Comparison of ENCODE assay signal across 9 cellular contexts in genomic region chr4:38177792-38178665, GRCh38.
DNase-seq lines count a peak whose midpoint lies in the region; ATAC-seq and TF ChIP-seq lines count a peak whose summit lies in the region.
"Had no signal": no experiment of that assay in that cellular context is flagged by ENCODE, and none has a peak within 500 bp of the region (broad histone marks: within the 10 kb centered on the region; RNA-seq: fewer than 3 reads in every experiment).

No MANE protein-coding gene starts in this region.

- intact Hi-C loops in ovary (cut with DNase I) = loop anchor here (2.0 to 10.0 kb wide), 8 partner anchors 111 to 557 kb away; no protein-coding TSS in a partner anchor

- H3K9me3 Mint-ChIP-seq in central memory CD8-positive, alpha-beta T cell = no peaks in the 10 kb centered on the region

- 46 to 54% (median 47%) methylated on average over 9 of the region's 9 CpGs for WGBS in ovary, 3 donors

- H3K4me3 ChIP-seq in GM12865 (ENCODE audit: low read depth, low read length) (no peak overlapping the region), ovary (no peak overlapping the region)

- H3K27me3 Mint-ChIP-seq in central memory CD8-positive, alpha-beta T cell = no peaks in the 10 kb centered on the region

- DNase-seq in GM12865 (ENCODE audit: low read depth) (peak; percentile 33), T-helper 2 cell (peak in 4 of 5 experiments; percentile 29 to 79 (median 30)), ovary (peak; percentile 55 to 81 (median 62)), DMS153 (lab: John Stamatoyannopoulos, UW) (no peak), SK-N-DZ (ENCODE audit: low spot score) (no peak)
- peak; percentile 20 to 29 for DNase-seq in central memory CD8-positive, alpha-beta T cell (ENCODE audit: low spot score in 2 of 2)

- no peaks in the 10 kb centered on the region for H3K36me3 ChIP-seq in ovary

- ATAC-seq in central memory CD8-positive, alpha-beta T cell (replicated peaks; ENCODE audit: extremely low read depth, poor library complexity, severe bottlenecking) = peak; percentile 84
- ATAC-seq in GM21367 (IDR thresholded peaks at IDR 0.05; ENCODE audit: unreplicated experiment) (no peak), HG03135 (IDR thresholded peaks at IDR 0.05; ENCODE audit: unreplicated experiment) (no peak)

- H3K27ac Mint-ChIP-seq in central memory CD8-positive, alpha-beta T cell (ENCODE audit: low read depth) = peak overlapping the region; percentile 79

- H3K27ac ChIP-seq in ovary = no peak overlapping the region
- H3K27ac ChIP-seq: parathyroid adenoma had no signal

- H3K4me1 ChIP-seq in ovary (ENCODE audit: insufficient read depth) = peaks cover 4% of the 10 kb centered on the region

- TF ChIP-seq CTCF in GM12865 (IDR thresholded peaks at IDR 0.05; ENCODE audit: insufficient read depth, low read depth, low read length, missing control alignments) (no peak), ovary (IDR thresholded peaks at IDR 0.05) (no peak)

- no peaks in the 10 kb centered on the region for H3K36me3 Mint-ChIP-seq in central memory CD8-positive, alpha-beta T cell (ENCODE audit: insufficient read depth)

- H3K9me3 ChIP-seq in ovary = no peaks in the 10 kb centered on the region

- no peak for TF ChIP-seq POLR2A in ovary (IDR thresholded peaks at IDR 0.05)

- H3K4me3 Mint-ChIP-seq in central memory CD8-positive, alpha-beta T cell = peak overlapping the region; percentile 57

- no peak for TF ChIP-seq EP300 in ovary (IDR thresholded peaks at IDR 0.05)

- H3K4me1 Mint-ChIP-seq in central memory CD8-positive, alpha-beta T cell = peaks cover 35% of the 10 kb centered on the region

- no peaks in the 10 kb centered on the region for H3K27me3 ChIP-seq in ovary

Comparison
In these comparisons a context has a peak if more than half of its experiments do, and no peak if none do; other contexts are left out.
1. DNase-seq: peak in GM12865 (single experiment), T-helper 2 cell (4 of 5), central memory CD8-positive, alpha-beta T cell (2 of 2) and ovary (5 of 5); none in DMS153 (single experiment) and SK-N-DZ (single experiment).